Comparison of ENCODE assay signal across 8 cellular contexts in the genomic region with DNA sequence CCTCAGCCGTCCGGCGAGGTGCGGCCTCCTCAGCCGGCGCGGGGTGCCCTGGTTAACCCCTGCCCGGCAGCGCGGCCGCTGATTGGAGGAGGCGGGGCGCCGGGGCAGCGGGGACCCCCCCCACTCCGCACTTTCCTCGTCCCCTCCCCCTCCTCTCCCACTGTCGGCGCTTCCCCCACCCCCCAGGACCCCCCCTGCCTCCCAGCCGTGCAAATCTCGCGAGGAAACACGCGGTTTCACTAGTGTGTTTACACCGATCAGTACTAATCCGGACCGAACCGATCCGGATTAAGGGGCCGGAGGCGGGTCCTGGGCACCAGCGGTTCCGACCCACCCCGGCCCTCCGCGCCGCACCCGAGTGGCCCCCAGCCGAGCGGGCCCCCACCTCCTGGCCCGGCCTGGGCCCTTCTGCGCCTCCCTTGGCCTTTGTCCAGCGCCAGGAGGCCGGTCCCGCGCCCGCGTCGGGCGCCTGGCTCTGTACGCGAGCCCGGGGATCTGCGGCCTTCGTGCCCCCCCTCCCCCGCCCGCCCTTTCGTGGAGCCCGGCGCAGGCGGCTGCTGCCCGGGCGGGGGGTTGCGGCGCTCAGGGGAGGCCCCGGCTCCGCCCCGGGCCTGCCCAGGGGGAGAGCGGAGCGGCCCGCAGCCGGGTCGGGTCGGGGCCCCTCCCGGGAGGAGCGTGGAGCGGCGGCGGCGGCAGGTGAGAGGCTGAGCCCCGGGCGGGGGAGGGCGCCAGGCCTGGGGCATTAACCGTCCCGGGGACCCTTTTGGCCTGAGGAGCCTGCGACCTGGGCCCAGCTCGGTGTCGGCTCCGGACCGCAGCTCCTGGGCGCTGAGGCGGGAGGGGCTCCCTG. TPM values are rescaled to one million over a fixed set of nuclear protein-coding genes. Genes with fewer than 3 reads are reported as not detected.
DNase-seq lines count a peak whose midpoint lies in the region; ATAC-seq and TF ChIP-seq lines count a peak whose summit lies in the region.
"Not testable (repeated sequence)": the region's sequence is repeated elsewhere in the genome, so short reads cannot be mapped to it uniquely, and the experiment has no call there.

No MANE protein-coding gene starts in this region.

- not testable (repeated sequence) for H3K27ac Mint-ChIP-seq in activated T-helper 17 cell treated with anti-CD3 and anti-CD28 coated beads, Interleukin-2, amount 50 U/mL, for 72 hours
- H3K27ac Mint-ChIP-seq in natural killer cell, result peak overlapping the region in 1 of 2 donors; percentile 87
- H3K27ac Mint-ChIP-seq in stimulated activated memory B cell treated with anti-CD40 and anti-IgM and Interleukin-4, amounts not matched to agents 10 μg/mL and 1 μg/mL and 100 μg/mL, for 72 hours, result peak overlapping the region; percentile 86

- DNase-seq in DMS79 treated with DMSO at 0.1 percent for 48 hours (lab: John Stamatoyannopoulos, UW) (peak; percentile 71), H4 (ENCODE audit: low spot score) (peak; percentile 69), LHCN-M2 (ENCODE audit: low read depth) (peak; percentile 82), RPMI7951 (ENCODE audit: low read depth) (peak; percentile 84), fibroblast of peridontal ligament (ENCODE audit: extremely low read depth) (peak; percentile 77), natural killer cell (peak; percentile 73)

- H3K9me3 Mint-ChIP-seq in activated T-helper 17 cell treated with anti-CD3 and anti-CD28 coated beads, Interleukin-2, amount 50 U/mL, for 72 hours; natural killer cell; stimulated activated memory B cell treated with anti-CD40 and anti-IgM and Interleukin-4, amounts not matched to agents 10 μg/mL and 1 μg/mL and 100 μg/mL, for 72 hours: not testable (repeated sequence)

- TF ChIP-seq CTCF in natural killer cell (IDR thresholded peaks at IDR 0.05), result not testable (repeated sequence)

- intact Hi-C loops in natural killer cell (cut with micrococcal nuclease), result loop anchor here (10.0 kb wide), 1 partner anchor 77 kb away; a partner anchor contains a TSS

- peak overlapping the region; percentile 81 for H3K4me3 Mint-ChIP-seq in activated T-helper 17 cell treated with anti-CD3 and anti-CD28 coated beads, Interleukin-2, amount 50 U/mL, for 72 hours
- H3K4me3 Mint-ChIP-seq in natural killer cell, result peak overlapping the region; percentile 57
- H3K4me3 Mint-ChIP-seq in stimulated activated memory B cell treated with anti-CD40 and anti-IgM and Interleukin-4, amounts not matched to agents 10 μg/mL and 1 μg/mL and 100 μg/mL, for 72 hours, result peak overlapping the region; percentile 79

- not testable (repeated sequence) for H3K27me3 Mint-ChIP-seq in activated T-helper 17 cell treated with anti-CD3 and anti-CD28 coated beads, Interleukin-2, amount 50 U/mL, for 72 hours; natural killer cell (ENCODE audit: low read depth in 2 of 2); stimulated activated memory B cell treated with anti-CD40 and anti-IgM and Interleukin-4, amounts not matched to agents 10 μg/mL and 1 μg/mL and 100 μg/mL, for 72 hours

- H3K4me1 Mint-ChIP-seq in activated T-helper 17 cell treated with anti-CD3 and anti-CD28 coated beads, Interleukin-2, amount 50 U/mL, for 72 hours, result peaks cover 19% of the 10 kb centered on the region
- peaks cover 24 to 26% of the 10 kb centered on the region in 2 donors for H3K4me1 Mint-ChIP-seq in natural killer cell
- peaks cover 39% of the 10 kb centered on the region for H3K4me1 Mint-ChIP-seq in stimulated activated memory B cell treated with anti-CD40 and anti-IgM and Interleukin-4, amounts not matched to agents 10 μg/mL and 1 μg/mL and 100 μg/mL, for 72 hours

- H3K36me3 Mint-ChIP-seq in activated T-helper 17 cell treated with anti-CD3 and anti-CD28 coated beads, Interleukin-2, amount 50 U/mL, for 72 hours (ENCODE audit: low read depth), result peaks cover 42% of the 10 kb centered on the region
- not testable (repeated sequence) for H3K36me3 Mint-ChIP-seq in natural killer cell; stimulated activated memory B cell treated with anti-CD40 and anti-IgM and Interleukin-4, amounts not matched to agents 10 μg/mL and 1 μg/mL and 100 μg/mL, for 72 hours

- ATAC-seq in activated T-helper 17 cell treated with anti-CD3 and anti-CD28 coated beads, Interleukin-2, amount 50 U/mL, for 72 hours (replicated peaks), result peak; percentile 80
- peak; percentile 73 to 90 (median 79) for ATAC-seq in natural killer cell
- ATAC-seq in stimulated activated memory B cell treated with anti-CD40 and anti-IgM and Interleukin-4, amounts not matched to agents 10 μg/mL and 1 μg/mL and 100 μg/mL, for 72 hours, result peak; percentile 89

RNA-seq across cellular contexts. Expression of a gene that starts 54.8 kb away (rescaled TPM):
- 29.8 and 29.9 TPM in 2 replicates for total RNA-seq in H4 (2014; rRNA removed; shearing (Covaris generic))
- total RNA-seq in LHCN-M2 (2014; rRNA removed) (49.5 and 62.6 TPM in 2 replicates), natural killer cell (10 to 100 TPM; 16.1 to 20.8 (median 20.0) TPM)
- 18.8 TPM for polyA plus RNA-seq in LHCN-M2 (2012)
- 29.2 and 30.8 TPM in 2 replicates for total RNA-seq in RPMI7951 (2014; rRNA removed; shearing (Covaris generic))
- 10 to 100 TPM; 29.5 to 49.5 TPM for total RNA-seq in activated T-helper 17 cell treated with anti-CD3 and anti-CD28 coated beads, Interleukin-2, amount 50 U/mL, for 72 hours

Comparison
In these comparisons a context has a peak if more than half of its experiments do, and no peak if none do; other contexts are left out.
1. Peak in every context shown above with its lines: DNase-seq and ATAC-seq.